Comparison of ENCODE assay signal across 36 cellular contexts in genomic region chr3:51921081-51921578, GRCh38. TPM values are rescaled to one million over a fixed set of nuclear protein-coding genes. Genes with fewer than 3 reads are reported as not detected.
"Had no signal": no experiment of that assay in that cellular context is flagged by ENCODE, and none has a peak within 500 bp of the region (broad histone marks: within the 10 kb centered on the region; RNA-seq: fewer than 3 reads in every experiment).

No MANE protein-coding gene starts in this region.

- H3K36me3 Mint-ChIP-seq: activated CD4-positive, alpha-beta memory T cell treated with anti-CD3 and anti-CD28 coated beads for 36 hours; activated naive CD4-positive, alpha-beta T cell treated with anti-CD3 and anti-CD28 coated beads, Interleukin-2, amount 50 U/mL, for 24 hours; activated naive CD8-positive, alpha-beta T cell treated with anti-CD3 and anti-CD28 coated beads for 36 hours; brain had no signal

- H3K4me1 ChIP-seq: adrenal gland, breast epithelium, colonic mucosa, esophagus squamous epithelium had no signal

- H3K27ac ChIP-seq: adrenal gland, breast epithelium, cardiac muscle cell, colonic mucosa, epithelial cell of prostate, esophagus squamous epithelium, gastroesophageal sphincter had no signal

- H3K4me3 ChIP-seq: adrenal gland, breast epithelium, cardiac muscle cell, colonic mucosa, esophagus squamous epithelium, gastroesophageal sphincter had no signal

- ATAC-seq: activated CD4-positive, alpha-beta T cell treated with anti-CD3 and anti-CD28 coated beads for 36 hours; activated CD8-positive, alpha-beta T cell treated with anti-CD3 and anti-CD28 coated beads, Interleukin-2, amount 10 ng/mL, durations not matched to agents 7 days and 5 days; activated naive CD8-positive, alpha-beta T cell treated with anti-CD3 and anti-CD28 coated beads, Interleukin-2, amount 50 U/mL, for 24 hours; activated T-cell treated with anti-CD3 and anti-CD28 coated beads, Interleukin-2, amount 50 U/mL, for 72 hours; gastroesophageal sphincter had no signal

- H3K27ac Mint-ChIP-seq: activated CD4-positive, alpha-beta memory T cell treated with anti-CD3 and anti-CD28 coated beads for 36 hours; activated CD4-positive, alpha-beta T cell treated with anti-CD3 and anti-CD28 coated beads for 36 hours; activated CD4-positive, alpha-beta T cell treated with anti-CD3 and anti-CD28 coated beads, Interleukin-2, amount 10 ng/mL, durations not matched to agents 24 days and 14 days; activated CD8-positive, alpha-beta T cell treated with anti-CD3 and anti-CD28 coated beads, Interleukin-2, amount 10 ng/mL, durations not matched to agents 7 days and 5 days; activated naive CD4-positive, alpha-beta T cell treated with anti-CD3 and anti-CD28 coated beads for 36 hours; activated naive CD4-positive, alpha-beta T cell treated with anti-CD3 and anti-CD28 coated beads, Interleukin-2, amount 50 U/mL, for 24 hours; activated naive CD8-positive, alpha-beta T cell treated with anti-CD3 and anti-CD28 coated beads for 36 hours; activated naive CD8-positive, alpha-beta T cell treated with anti-CD3 and anti-CD28 coated beads, Interleukin-2, amount 50 U/mL, for 24 hours; activated T-cell treated with anti-CD3 and anti-CD28 coated beads, Interleukin-2, amount 50 U/mL, for 24 hours; activated T-cell treated with anti-CD3 and anti-CD28 coated beads, Interleukin-2, amount 50 U/mL, for 72 hours; brain had no signal

- H3K27me3 ChIP-seq: adrenal gland, breast epithelium, cardiac muscle cell, colonic mucosa, esophagus squamous epithelium, gastroesophageal sphincter had no signal

- H3K4me1 Mint-ChIP-seq: activated CD4-positive, alpha-beta T cell treated with anti-CD3 and anti-CD28 coated beads for 36 hours; activated CD4-positive, alpha-beta T cell treated with anti-CD3 and anti-CD28 coated beads, Interleukin-2, amount 10 ng/mL, durations not matched to agents 24 days and 14 days; activated naive CD4-positive, alpha-beta T cell treated with anti-CD3 and anti-CD28 coated beads, Interleukin-2, amount 50 U/mL, for 24 hours; activated naive CD8-positive, alpha-beta T cell treated with anti-CD3 and anti-CD28 coated beads for 36 hours; activated naive CD8-positive, alpha-beta T cell treated with anti-CD3 and anti-CD28 coated beads, Interleukin-2, amount 50 U/mL, for 24 hours; brain had no signal

- H3K4me3 Mint-ChIP-seq: activated CD4-positive, alpha-beta memory T cell treated with anti-CD3 and anti-CD28 coated beads for 36 hours; activated CD4-positive, alpha-beta T cell treated with anti-CD3 and anti-CD28 coated beads for 36 hours; activated CD4-positive, alpha-beta T cell treated with anti-CD3 and anti-CD28 coated beads, Interleukin-2, amount 10 ng/mL, durations not matched to agents 24 days and 14 days; activated CD8-positive, alpha-beta T cell treated with anti-CD3 and anti-CD28 coated beads, Interleukin-2, amount 10 ng/mL, durations not matched to agents 7 days and 5 days; activated naive CD4-positive, alpha-beta T cell treated with anti-CD3 and anti-CD28 coated beads for 36 hours; activated naive CD4-positive, alpha-beta T cell treated with anti-CD3 and anti-CD28 coated beads, Interleukin-2, amount 50 U/mL, for 24 hours; activated naive CD8-positive, alpha-beta T cell treated with anti-CD3 and anti-CD28 coated beads for 36 hours; activated naive CD8-positive, alpha-beta T cell treated with anti-CD3 and anti-CD28 coated beads, Interleukin-2, amount 50 U/mL, for 24 hours; activated T-cell treated with anti-CD3 and anti-CD28 coated beads, Interleukin-2, amount 50 U/mL, for 24 hours; activated T-cell treated with anti-CD3 and anti-CD28 coated beads, Interleukin-2, amount 50 U/mL, for 72 hours; brain had no signal

- H3K9me3 Mint-ChIP-seq: activated CD4-positive, alpha-beta memory T cell treated with anti-CD3 and anti-CD28 coated beads for 36 hours; activated CD4-positive, alpha-beta T cell treated with anti-CD3 and anti-CD28 coated beads, Interleukin-2, amount 10 ng/mL, durations not matched to agents 24 days and 14 days; activated naive CD4-positive, alpha-beta T cell treated with anti-CD3 and anti-CD28 coated beads for 36 hours; activated naive CD4-positive, alpha-beta T cell treated with anti-CD3 and anti-CD28 coated beads, Interleukin-2, amount 50 U/mL, for 24 hours; activated naive CD8-positive, alpha-beta T cell treated with anti-CD3 and anti-CD28 coated beads for 36 hours; activated naive CD8-positive, alpha-beta T cell treated with anti-CD3 and anti-CD28 coated beads, Interleukin-2, amount 50 U/mL, for 24 hours; activated T-cell treated with anti-CD3 and anti-CD28 coated beads, Interleukin-2, amount 50 U/mL, for 24 hours; activated T-cell treated with anti-CD3 and anti-CD28 coated beads, Interleukin-2, amount 50 U/mL, for 72 hours; brain had no signal

- FAIRE-seq: endometrium, endothelial cell of umbilical vein had no signal

- H3K9me3 ChIP-seq: adrenal gland, breast epithelium, colonic mucosa, esophagus squamous epithelium, gastroesophageal sphincter had no signal

- DNase-seq: activated CD4-positive, alpha-beta memory T cell treated with anti-CD3 and anti-CD28 coated beads for 36 hours; activated CD4-positive, alpha-beta T cell treated with anti-CD3 and anti-CD28 coated beads for 36 hours; activated CD4-positive, alpha-beta T cell treated with anti-CD3 and anti-CD28 coated beads, Interleukin-2, amount 10 ng/mL, durations not matched to agents 24 days and 14 days; activated CD4-positive, CD25-positive, alpha-beta regulatory T cell; activated CD4-positive, CD25-positive, alpha-beta regulatory T cell treated with anti-CD3 and anti-CD28 coated beads, Interleukin-2, amount 50 U/mL, for 72 hours; activated CD8-positive, alpha-beta T cell treated with anti-CD3 and anti-CD28 coated beads, Interleukin-2, amount 10 ng/mL, durations not matched to agents 7 days and 5 days; activated naive CD4-positive, alpha-beta T cell treated with anti-CD3 and anti-CD28 coated beads for 36 hours; activated naive CD8-positive, alpha-beta T cell treated with anti-CD3 and anti-CD28 coated beads for 36 hours; activated naive CD8-positive, alpha-beta T cell treated with anti-CD3 and anti-CD28 coated beads, Interleukin-2, amount 50 U/mL, for 24 hours; activated T-cell treated with anti-CD3 and anti-CD28 coated beads for 4 hours; activated T-cell treated with anti-CD3 and anti-CD28 coated beads, Interleukin-2, amount 50 U/mL, for 24 hours; activated T-cell treated with anti-CD3 and anti-CD28 coated beads, Interleukin-2, amount 50 U/mL, for 72 hours; adrenal gland; amygdala; aorta; central memory CD4-positive, alpha-beta T cell; cerebellar nuclear complex; colonic mucosa; effector CD8-positive, alpha-beta T cell; esophagus squamous epithelium; foreskin melanocyte; T-helper 1 cell; T-helper 2 cell had no signal

- H3K36me3 ChIP-seq: adrenal gland, breast epithelium, cardiac muscle cell, colonic mucosa, esophagus squamous epithelium, gastroesophageal sphincter had no signal

RNA-seq across cellular contexts. Expression of gene IQCF1, which starts 18.0 kb away (rescaled TPM):
- total RNA-seq: activated CD4-positive, alpha-beta memory T cell treated with anti-CD3 and anti-CD28 coated beads for 36 hours; activated CD4-positive, alpha-beta T cell treated with anti-CD3 and anti-CD28 coated beads for 36 hours; activated CD4-positive, alpha-beta T cell treated with anti-CD3 and anti-CD28 coated beads, Interleukin-2, amount 10 ng/mL, durations not matched to agents 24 days and 14 days; activated CD8-positive, alpha-beta T cell treated with anti-CD3 and anti-CD28 coated beads, Interleukin-2, amount 10 ng/mL, durations not matched to agents 7 days and 5 days; activated naive CD4-positive, alpha-beta T cell treated with anti-CD3 and anti-CD28 coated beads for 36 hours; activated naive CD8-positive, alpha-beta T cell treated with anti-CD3 and anti-CD28 coated beads for 36 hours; activated T-cell treated with anti-CD3 and anti-CD28 coated beads, Interleukin-2, amount 50 U/mL, for 72 hours; adrenal gland; aorta; breast epithelium; cardiac muscle cell; colonic mucosa; dermis microvascular lymphatic vessel endothelial cell; endothelial cell of umbilical vein; esophagus squamous epithelium; fibroblast of lung; fibroblast of villous mesenchyme; gastroesophageal sphincter; glomerular endothelial cell had no signal
- polyA plus RNA-seq: adrenal gland, aorta, cardiac muscle cell, endothelial cell of umbilical vein, esophagus, fibroblast of lung had no signal

RNA-seq across cellular contexts. Expression of gene GPR62, which starts 34.1 kb away (rescaled TPM):
- total RNA-seq: activated CD4-positive, alpha-beta memory T cell treated with anti-CD3 and anti-CD28 coated beads for 36 hours; activated CD4-positive, alpha-beta T cell treated with anti-CD3 and anti-CD28 coated beads for 36 hours; activated CD4-positive, alpha-beta T cell treated with anti-CD3 and anti-CD28 coated beads, Interleukin-2, amount 10 ng/mL, durations not matched to agents 24 days and 14 days; activated CD8-positive, alpha-beta T cell treated with anti-CD3 and anti-CD28 coated beads, Interleukin-2, amount 10 ng/mL, durations not matched to agents 7 days and 5 days; activated naive CD4-positive, alpha-beta T cell treated with anti-CD3 and anti-CD28 coated beads for 36 hours; activated naive CD8-positive, alpha-beta T cell treated with anti-CD3 and anti-CD28 coated beads for 36 hours; aorta; colonic mucosa; dermis microvascular lymphatic vessel endothelial cell had no signal
- polyA plus RNA-seq: fibroblast of lung had no signal

RNA-seq across cellular contexts. Expression of gene IQCF5, which starts 45.7 kb away (rescaled TPM):
- total RNA-seq: activated CD4-positive, alpha-beta memory T cell treated with anti-CD3 and anti-CD28 coated beads for 36 hours; activated CD4-positive, alpha-beta T cell treated with anti-CD3 and anti-CD28 coated beads for 36 hours; activated CD4-positive, alpha-beta T cell treated with anti-CD3 and anti-CD28 coated beads, Interleukin-2, amount 10 ng/mL, durations not matched to agents 24 days and 14 days; activated CD8-positive, alpha-beta T cell treated with anti-CD3 and anti-CD28 coated beads, Interleukin-2, amount 10 ng/mL, durations not matched to agents 7 days and 5 days; activated naive CD4-positive, alpha-beta T cell treated with anti-CD3 and anti-CD28 coated beads for 36 hours; activated naive CD8-positive, alpha-beta T cell treated with anti-CD3 and anti-CD28 coated beads for 36 hours; activated T-cell treated with anti-CD3 and anti-CD28 coated beads, Interleukin-2, amount 50 U/mL, for 72 hours; adrenal gland; aorta; breast epithelium; cardiac muscle cell; colonic mucosa; dermis microvascular lymphatic vessel endothelial cell; endothelial cell of umbilical vein; esophagus squamous epithelium; fibroblast of lung; fibroblast of villous mesenchyme; gastroesophageal sphincter; glomerular endothelial cell had no signal
- polyA plus RNA-seq: adrenal gland, aorta, cardiac muscle cell, endothelial cell of umbilical vein, esophagus, fibroblast of lung had no signal
